ENCODE assay signal across 2 cellular contexts in genomic region chrX:13044441-13044840, GRCh38.
TF ChIP-seq lines count a peak whose summit lies in the region.

Gene FAM9C (minus strand): TSS chrX:13044620. CDS start chrX:13043789, 831 bp downstream.

TF ChIP-seq in SK-N-SH treated with all-trans-retinoic acid at 6 μM for 48 hours, 23 proteins besides CTCF, POLR2A, EP300 and RAD21 (continued from another document):
- no peak for TF ChIP-seq PATZ1 (CRISPR knock-in tag; IDR thresholded peaks at IDR 0.05; ENCODE audit: borderline replicate concordance)
- no peak for TF ChIP-seq CREB5 (CRISPR knock-in tag; IDR thresholded peaks at IDR 0.05; ENCODE audit: low read depth)
- TF ChIP-seq TSHZ2 (CRISPR knock-in tag; IDR thresholded peaks at IDR 0.05) = no peak
- TF ChIP-seq ZNF565 (CRISPR knock-in tag; conservative IDR thresholded peaks at IDR 0.05; ENCODE audit: low read depth) = no peak
- TF ChIP-seq ISL1 (CRISPR knock-in tag; IDR thresholded peaks at IDR 0.05) = no peak
- TF ChIP-seq CSDC2 (CRISPR knock-in tag; IDR thresholded peaks at IDR 0.05) = no peak
- no peak for TF ChIP-seq ZC3H10 (CRISPR knock-in tag; IDR thresholded peaks at IDR 0.05)
- TF ChIP-seq SNAI2 (CRISPR knock-in tag; IDR thresholded peaks at IDR 0.05) = no peak
- TF ChIP-seq TCF4 (CRISPR knock-in tag; IDR thresholded peaks at IDR 0.05; ENCODE audit: borderline replicate concordance) = no peak
- no peak for TF ChIP-seq ZFP3 (CRISPR knock-in tag; IDR thresholded peaks at IDR 0.05)
- TF ChIP-seq OSR1 (CRISPR knock-in tag; IDR thresholded peaks at IDR 0.05) = no peak
- no peak for TF ChIP-seq ARNTL (CRISPR knock-in tag; IDR thresholded peaks at IDR 0.05; ENCODE audit: borderline replicate concordance, low read depth)
- TF ChIP-seq CSRNP3 (CRISPR knock-in tag; IDR thresholded peaks at IDR 0.05) = no peak
- no peak for TF ChIP-seq ESRRG (CRISPR knock-in tag; IDR thresholded peaks at IDR 0.05)
- no peak for TF ChIP-seq GLIS3 (CRISPR knock-in tag; IDR thresholded peaks at IDR 0.05)
- no peak for TF ChIP-seq POU6F1 (CRISPR knock-in tag; IDR thresholded peaks at IDR 0.05; ENCODE audit: borderline replicate concordance, low read depth)
- no peak for TF ChIP-seq PPARA (CRISPR knock-in tag; IDR thresholded peaks at IDR 0.05; ENCODE audit: borderline replicate concordance)

TF ChIP-seq in WTC11, 78 proteins besides CTCF, POLR2A, EP300 and RAD21 (continued from another document):
- TF ChIP-seq AFF4 (CRISPR knock-in tag; IDR thresholded peaks at IDR 0.05; ENCODE audit: borderline replicate concordance) (no peak), CBFB (CRISPR knock-in tag; IDR thresholded peaks at IDR 0.05; ENCODE audit: low read depth) (no peak), E2F5 (CRISPR knock-in tag; IDR thresholded peaks at IDR 0.05) (no peak)
